Comparison of ENCODE assay signal across 1 cellular context in the genomic region with DNA sequence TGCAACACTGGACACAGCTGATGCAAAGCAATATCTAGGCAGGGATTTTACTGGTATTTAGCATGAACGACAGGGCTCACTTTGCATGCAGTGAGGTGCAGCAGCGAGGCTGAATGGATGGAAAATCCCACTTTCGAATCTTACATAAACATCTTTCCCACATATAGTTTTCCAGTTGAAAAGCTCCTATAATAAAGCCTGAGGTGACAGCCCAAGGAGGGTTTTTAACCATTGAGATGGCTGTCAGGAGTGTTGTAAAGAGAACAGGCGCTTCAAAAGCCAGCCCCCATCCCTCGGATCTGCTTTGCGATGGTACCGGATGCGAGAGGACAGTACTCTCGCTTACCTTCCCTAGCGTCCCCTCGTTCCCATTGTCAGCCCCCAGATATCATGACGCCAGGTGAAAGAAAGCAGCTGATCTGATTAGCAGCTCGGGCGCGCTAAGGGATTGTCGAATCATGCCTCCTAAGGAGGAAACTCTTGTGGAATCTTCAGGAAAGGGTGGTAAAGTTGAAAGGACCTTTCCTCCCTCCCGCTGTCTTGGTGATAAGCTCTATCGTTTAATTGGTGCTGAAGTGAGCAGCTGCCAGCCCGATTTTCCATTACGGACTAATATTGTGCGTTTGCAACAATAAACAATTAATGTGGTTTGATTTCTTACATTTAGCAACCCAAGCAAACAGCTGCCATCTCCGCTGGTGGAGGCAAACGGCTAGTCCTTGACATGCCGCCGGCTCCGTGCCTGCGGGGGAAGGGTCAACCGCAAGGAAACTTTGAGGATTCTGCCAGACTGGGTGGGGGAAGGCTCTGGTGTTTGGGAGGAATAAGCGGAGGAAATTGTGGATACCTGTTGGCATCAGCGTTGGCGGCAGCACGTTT.
TF ChIP-seq lines count a peak whose summit lies in the region.

No MANE protein-coding gene starts in this region.

TF ChIP-seq in H1, 55 proteins besides CTCF, POLR2A, EP300 and RAD21 (continued from another document):
- TF ChIP-seq, protein P1, sequence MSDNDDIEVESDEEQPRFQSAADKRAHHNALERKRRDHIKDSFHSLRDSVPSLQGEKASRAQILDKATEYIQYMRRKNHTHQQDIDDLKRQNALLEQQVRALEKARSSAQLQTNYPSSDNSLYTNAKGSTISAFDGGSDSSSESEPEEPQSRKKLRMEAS (IDR thresholded peaks at IDR 0.05), result peak; percentile 82
- no peak for TF ChIP-seq CHD2 (IDR thresholded peaks at IDR 0.05; ENCODE audit: low read length)
- TF ChIP-seq NRF1 (IDR thresholded peaks at IDR 0.05; ENCODE audit: low read depth, low read length), result no peak
TF ChIP-seq in H1: peak in this region for 3.
